ENCODE assay signal across 22 cellular contexts in genomic region chr2:3768960-3769765, GRCh38.
A peak's percentile ranks its signal among the peaks of the same experiment; 100 is the strongest.
DNase-seq lines count a peak whose midpoint lies in the region; ATAC-seq and TF ChIP-seq lines count a peak whose summit lies in the region.
"Had no signal": no experiment of that assay in that cellular context is flagged by ENCODE, and none has a peak within 500 bp of the region (broad histone marks: within the 10 kb centered on the region; RNA-seq: fewer than 3 reads in every experiment).

No MANE protein-coding gene starts in this region.

- no CpG with 5 or more reads among the region's 21 CpGs for WGBS in neuronal stem cell (ENCODE audit: extremely low coverage in 2 of 2, insufficient read length in 2 of 2, insufficient replicate concordance in 1 of 2), 2 donors

- DNase-seq in cardiac septum (ENCODE audit: low spot score), result peak; percentile 60
- no peak for DNase-seq in Right ventricle myocardium inferior (ENCODE audit: missing footprints)
- DNase-seq in Ammon's horn (ENCODE audit: low spot score), result peak; percentile 9
- peak; percentile 25 for DNase-seq in ecto neural progenitor cell (ENCODE audit: low spot score)
- DNase-seq in neuronal stem cell (ENCODE audit: low spot score), result no peak
- DNase-seq in GM20000 (ENCODE audit: low spot score), result no peak
- DNase-seq in GM23338 (ENCODE audit: low spot score), result no peak
- no peak for DNase-seq in NCI-H128 (lab: John Stamatoyannopoulos, UW; ENCODE audit: unreplicated experiment)
- DNase-seq: 8988T; BE2C; C1 segment of cervical spinal cord; CD4-positive, CD25-positive, alpha-beta regulatory T cell; CD8-positive, alpha-beta memory T cell; COR-L47; DMS 273 treated with DMSO at 0.1 percent for 48 hours; DMS53; DND-41; EL; GM23248; HCEC 1CT had no signal

- H3K36me3 ChIP-seq in neuronal stem cell (replicated peaks in 1 of 2; ENCODE audit: control insufficient read depth in 2 of 2, insufficient read depth in 2 of 2, low read length in 2 of 2), result no peaks in the 10 kb centered on the region
- no peaks in the 10 kb centered on the region for H3K36me3 ChIP-seq in GM23338 (ENCODE audit: insufficient read depth)
- H3K36me3 ChIP-seq: BE2C had no signal

- no peaks in the 10 kb centered on the region for H3F3A ChIP-seq in GM23338 (replicated peaks; ENCODE audit: low read depth)

- H3K27me3 Mint-ChIP-seq in GM23338 (ENCODE audit: insufficient read depth, low read depth, poor library complexity), result peaks cover 12% of the 10 kb centered on the region
- H3K27me3 Mint-ChIP-seq: CD4-positive, CD25-positive, alpha-beta regulatory T cell had no signal

- no peaks in the 10 kb centered on the region for H4K20me1 ChIP-seq in GM23338 (replicated peaks; ENCODE audit: insufficient read depth)

- H3K9me2 ChIP-seq in GM23338 (ENCODE audit: insufficient read depth), result no peaks in the 10 kb centered on the region

- H3K27ac ChIP-seq in neuronal stem cell (replicated peaks; ENCODE audit: low read length), result no peak overlapping the region
- no peak overlapping the region for H3K27ac ChIP-seq in GM23338 (ENCODE audit: low read depth)
- H3K27ac ChIP-seq: GM23248 had no signal

- peaks cover 90% of the 10 kb centered on the region for H3K9me3 Mint-ChIP-seq in GM23338
- H3K9me3 Mint-ChIP-seq: CD4-positive, CD25-positive, alpha-beta regulatory T cell had no signal

- H3K27ac Mint-ChIP-seq in GM23338, result no peak overlapping the region
- H3K27ac Mint-ChIP-seq: CD4-positive, CD25-positive, alpha-beta regulatory T cell; IgD-negative memory B cell had no signal

- H3K4me3 ChIP-seq in neuronal stem cell (ENCODE audit: low read length in 2 of 2) (no peak overlapping the region), GM23338 (no peak overlapping the region)
- H3K4me3 ChIP-seq: GM12878, GM23248 had no signal

- H3K4ac ChIP-seq in neuronal stem cell (ENCODE audit: low read length), result no peak overlapping the region

- H3K4me3 Mint-ChIP-seq in GM23338, result no peak overlapping the region
- H3K4me3 Mint-ChIP-seq: CD4-positive, CD25-positive, alpha-beta regulatory T cell; CD8-positive, alpha-beta memory T cell; IgD-negative memory B cell had no signal

- H3K79me1 ChIP-seq in neuronal stem cell (ENCODE audit: low read depth, low read length), result no peaks in the 10 kb centered on the region

- H2BK120ac ChIP-seq in neuronal stem cell (ENCODE audit: low read depth, low read length), result no peak overlapping the region

- no peaks in the 10 kb centered on the region for H3K9me3 ChIP-seq in neuronal stem cell (replicated peaks in 1 of 2; ENCODE audit: control insufficient read depth in 2 of 2, insufficient read depth in 1 of 2, low read depth in 1 of 2, low read length in 2 of 2)
- H3K9me3 ChIP-seq: BE2C had no signal

- no peak overlapping the region for H3K14ac ChIP-seq in neuronal stem cell (ENCODE audit: low read length)

- intact Hi-C loops in cardiac septum (cut with DNase I) (no loop called here), Right ventricle myocardium inferior (cut with DNase I) (no loop called here)

- no peaks in the 10 kb centered on the region for H3K4me1 Mint-ChIP-seq in GM23338
- H3K4me1 Mint-ChIP-seq: CD4-positive, CD25-positive, alpha-beta regulatory T cell; CD8-positive, alpha-beta memory T cell; IgD-negative memory B cell had no signal

- no peaks in the 10 kb centered on the region for H3K79me2 ChIP-seq in GM23338 (replicated peaks; ENCODE audit: insufficient read depth)

- H2BK12ac ChIP-seq in neuronal stem cell (ENCODE audit: low read length), result no peak overlapping the region

- no peak overlapping the region for H4K8ac ChIP-seq in neuronal stem cell (ENCODE audit: low read depth, low read length)

- TF ChIP-seq CTCF in GM20000 (IDR thresholded peaks at IDR 0.05; ENCODE audit: extremely low read depth, missing control alignments) (no peak), GM23338 (conservative IDR thresholded peaks at IDR 0.05; ENCODE audit: low read depth in 2 of 2) (no peak)

- no peak overlapping the region for H3K23ac ChIP-seq in neuronal stem cell (ENCODE audit: low read depth, low read length, poor library complexity)

- H3K9ac ChIP-seq in neuronal stem cell (ENCODE audit: low read depth, low read length, poor library complexity), result no peak overlapping the region
- H3K9ac ChIP-seq: GM23248 had no signal

- H2BK15ac ChIP-seq in neuronal stem cell (ENCODE audit: low read length), result no peak overlapping the region

- H3K18ac ChIP-seq in neuronal stem cell (ENCODE audit: low read length), result peak overlapping the region; percentile 50

- no peak overlapping the region for H2AK5ac ChIP-seq in neuronal stem cell (ENCODE audit: low read depth, low read length)

- H3K4me1 ChIP-seq in neuronal stem cell (ENCODE audit: control insufficient read depth in 2 of 2, insufficient read depth in 1 of 2, low read depth in 1 of 2, low read length in 2 of 2) (peaks cover 0 to 2% of the 10 kb centered on the region in 2 donors), GM23338 (ENCODE audit: insufficient read depth) (no peaks in the 10 kb centered on the region)
- H3K4me1 ChIP-seq: BE2C had no signal

- H2BK5ac ChIP-seq in neuronal stem cell (ENCODE audit: low read length), result no peak overlapping the region

- peaks cover 0 to 12% (median 0%) of the 10 kb centered on the region in 3 experiments for H3K27me3 ChIP-seq in neuronal stem cell (ENCODE audit: control insufficient read depth in 3 of 3, insufficient read depth in 3 of 3, low read depth in 1 of 3, low read length in 3 of 3)
- H3K27me3 ChIP-seq in GM23338 (ENCODE audit: insufficient read depth), result no peaks in the 10 kb centered on the region

- H3K36me3 Mint-ChIP-seq in GM23338 (ENCODE audit: low read depth), result 0 out of 3 replicates have a peak, but pooled peaks cover 7% of the 10 kb centered on the region
- H3K36me3 Mint-ChIP-seq: CD4-positive, CD25-positive, alpha-beta regulatory T cell; CD8-positive, alpha-beta memory T cell had no signal

- H3K4me2 ChIP-seq in neuronal stem cell (ENCODE audit: insufficient read depth, low read length, poor library complexity, severe bottlenecking), result no peak overlapping the region
- no peak overlapping the region for H3K4me2 ChIP-seq in GM23338

- no peak overlapping the region for H2AFZ ChIP-seq in neuronal stem cell (ENCODE audit: low read length)
- H2AFZ ChIP-seq in GM23338, result no peak overlapping the region
- H2AFZ ChIP-seq: GM23248 had no signal

- ATAC-seq in Right ventricle myocardium inferior, result no peak
- no peak for ATAC-seq in GM23338
- ATAC-seq: GM12878 had no signal

- H4K91ac ChIP-seq in neuronal stem cell (ENCODE audit: low read depth, low read length, poor library complexity), result no peak overlapping the region

TF ChIP-seq in GM23338, 12 proteins besides CTCF, POLR2A, EP300 and RAD21:
- TF ChIP-seq ZNF114 (CRISPR knock-in tag; IDR thresholded peaks at IDR 0.05) (no peak), ETS1 (IDR thresholded peaks at IDR 0.05) (no peak), EZH2 (IDR thresholded peaks at IDR 0.05; ENCODE audit: low read depth, unreplicated experiment) (no peak), POLR2AphosphoS5 (IDR thresholded peaks at IDR 0.05; ENCODE audit: low read depth) (no peak)

Comparison
In these comparisons a context has a peak if more than half of its experiments do, and no peak if none do; other contexts are left out.
1. DNase-seq: peak in cardiac septum (single experiment), Ammon's horn (single experiment) and ecto neural progenitor cell (single experiment); none in Right ventricle myocardium inferior (single experiment), neuronal stem cell (single experiment), GM20000 (single experiment), GM23338 (single experiment) and NCI-H128 (single experiment).